Comparison of ENCODE assay signal across 1 cellular context in the genomic region with DNA sequence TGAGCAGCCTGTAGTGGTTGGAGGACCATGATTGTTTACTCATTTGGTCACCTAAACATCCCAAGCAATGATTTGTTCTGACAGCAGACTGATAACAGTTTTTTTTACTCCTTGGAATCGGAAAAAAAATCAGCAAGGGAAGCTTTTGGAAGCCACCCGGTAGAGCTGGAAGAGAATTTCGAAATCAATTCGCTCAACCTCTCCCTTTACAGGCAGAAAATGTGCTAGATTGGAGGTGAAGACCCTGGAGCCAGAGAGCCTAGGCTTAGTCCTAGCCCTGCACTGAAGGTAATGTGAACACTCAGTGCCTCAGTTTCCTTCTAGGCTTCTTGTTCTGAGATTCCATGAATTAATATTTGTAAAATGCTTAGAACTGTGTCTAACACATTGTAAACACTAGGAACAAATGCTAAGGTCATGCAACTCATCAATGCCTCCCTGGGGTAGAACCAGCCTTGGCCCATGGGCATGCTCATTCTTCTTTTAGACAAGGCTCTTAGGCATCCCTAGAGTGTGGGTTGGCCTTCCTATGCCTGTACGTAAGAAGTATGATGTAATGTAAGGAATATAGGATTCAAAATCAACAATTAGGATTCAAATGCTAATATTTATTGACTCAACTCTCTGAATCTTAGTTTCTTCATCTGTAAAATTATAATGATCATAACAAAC.
TF ChIP-seq lines count a peak whose summit lies in the region.

No MANE protein-coding gene starts in this region.

TF ChIP-seq in K562, 482 proteins besides CTCF, POLR2A, EP300 and RAD21 (continued from another document):
- TF ChIP-seq, protein P1, sequence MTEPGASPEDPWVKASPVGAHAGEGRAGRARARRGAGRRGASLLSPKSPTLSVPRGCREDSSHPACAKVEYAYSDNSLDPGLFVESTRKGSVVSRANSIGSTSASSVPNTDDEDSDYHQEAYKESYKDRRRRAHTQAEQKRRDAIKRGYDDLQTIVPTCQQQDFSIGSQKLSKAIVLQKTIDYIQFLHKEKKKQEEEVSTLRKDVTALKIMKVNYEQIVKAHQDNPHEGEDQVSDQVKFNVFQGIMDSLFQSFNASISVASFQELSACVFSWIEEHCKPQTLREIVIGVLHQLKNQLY (CRISPR knock-in tag; conservative IDR thresholded peaks at IDR 0.05): no peak
- TF ChIP-seq NFYB (IDR thresholded peaks at IDR 0.05; ENCODE audit: extremely low read depth, insufficient read length) (no peak), DDX20 (tag; IDR thresholded peaks at IDR 0.05; ENCODE audit: low read depth) (0 out of 2 replicates have a peak, but pooled peaks have one; percentile 10), HDAC3 (IDR thresholded peaks at IDR 0.05; ENCODE audit: borderline replicate concordance, partially characterized antibody) (no peak), KHSRP (IDR thresholded peaks at IDR 0.05) (no peak), CREBBP (IDR thresholded peaks at IDR 0.05; ENCODE audit: low read depth, low read length) (no peak), ZNF232 (CRISPR knock-in tag; IDR thresholded peaks at IDR 0.05) (no peak), CEBPB (tag; IDR thresholded peaks at IDR 0.05) (peak; percentile 48), POLR2G (IDR thresholded peaks at IDR 0.05; ENCODE audit: low read depth, low read length) (no peak)
- TF ChIP-seq, protein P2, sequence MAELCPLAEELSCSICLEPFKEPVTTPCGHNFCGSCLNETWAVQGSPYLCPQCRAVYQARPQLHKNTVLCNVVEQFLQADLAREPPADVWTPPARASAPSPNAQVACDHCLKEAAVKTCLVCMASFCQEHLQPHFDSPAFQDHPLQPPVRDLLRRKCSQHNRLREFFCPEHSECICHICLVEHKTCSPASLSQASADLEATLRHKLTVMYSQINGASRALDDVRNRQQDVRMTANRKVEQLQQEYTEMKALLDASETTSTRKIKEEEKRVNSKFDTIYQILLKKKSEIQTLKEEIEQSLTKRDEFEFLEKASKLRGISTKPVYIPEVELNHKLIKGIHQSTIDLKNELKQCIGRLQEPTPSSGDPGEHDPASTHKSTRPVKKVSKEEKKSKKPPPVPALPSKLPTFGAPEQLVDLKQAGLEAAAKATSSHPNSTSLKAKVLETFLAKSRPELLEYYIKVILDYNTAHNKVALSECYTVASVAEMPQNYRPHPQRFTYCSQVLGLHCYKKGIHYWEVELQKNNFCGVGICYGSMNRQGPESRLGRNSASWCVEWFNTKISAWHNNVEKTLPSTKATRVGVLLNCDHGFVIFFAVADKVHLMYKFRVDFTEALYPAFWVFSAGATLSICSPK (IDR thresholded peaks at IDR 0.05; ENCODE audit: borderline replicate concordance): no peak
- TF ChIP-seq, protein P3, sequence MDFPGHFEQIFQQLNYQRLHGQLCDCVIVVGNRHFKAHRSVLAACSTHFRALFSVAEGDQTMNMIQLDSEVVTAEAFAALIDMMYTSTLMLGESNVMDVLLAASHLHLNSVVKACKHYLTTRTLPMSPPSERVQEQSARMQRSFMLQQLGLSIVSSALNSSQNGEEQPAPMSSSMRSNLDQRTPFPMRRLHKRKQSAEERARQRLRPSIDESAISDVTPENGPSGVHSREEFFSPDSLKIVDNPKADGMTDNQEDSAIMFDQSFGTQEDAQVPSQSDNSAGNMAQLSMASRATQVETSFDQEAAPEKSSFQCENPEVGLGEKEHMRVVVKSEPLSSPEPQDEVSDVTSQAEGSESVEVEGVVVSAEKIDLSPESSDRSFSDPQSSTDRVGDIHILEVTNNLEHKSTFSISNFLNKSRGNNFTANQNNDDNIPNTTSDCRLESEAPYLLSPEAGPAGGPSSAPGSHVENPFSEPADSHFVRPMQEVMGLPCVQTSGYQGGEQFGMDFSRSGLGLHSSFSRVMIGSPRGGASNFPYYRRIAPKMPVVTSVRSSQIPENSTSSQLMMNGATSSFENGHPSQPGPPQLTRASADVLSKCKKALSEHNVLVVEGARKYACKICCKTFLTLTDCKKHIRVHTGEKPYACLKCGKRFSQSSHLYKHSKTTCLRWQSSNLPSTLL (IDR thresholded peaks at IDR 0.05): no peak
- TF ChIP-seq, protein P4, sequence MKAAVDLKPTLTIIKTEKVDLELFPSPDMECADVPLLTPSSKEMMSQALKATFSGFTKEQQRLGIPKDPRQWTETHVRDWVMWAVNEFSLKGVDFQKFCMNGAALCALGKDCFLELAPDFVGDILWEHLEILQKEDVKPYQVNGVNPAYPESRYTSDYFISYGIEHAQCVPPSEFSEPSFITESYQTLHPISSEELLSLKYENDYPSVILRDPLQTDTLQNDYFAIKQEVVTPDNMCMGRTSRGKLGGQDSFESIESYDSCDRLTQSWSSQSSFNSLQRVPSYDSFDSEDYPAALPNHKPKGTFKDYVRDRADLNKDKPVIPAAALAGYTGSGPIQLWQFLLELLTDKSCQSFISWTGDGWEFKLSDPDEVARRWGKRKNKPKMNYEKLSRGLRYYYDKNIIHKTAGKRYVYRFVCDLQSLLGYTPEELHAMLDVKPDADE (conservative IDR thresholded peaks at IDR 0.05; ENCODE audit: control insufficient read depth, low read depth, low read length): no peak
- TF ChIP-seq, protein P5, sequence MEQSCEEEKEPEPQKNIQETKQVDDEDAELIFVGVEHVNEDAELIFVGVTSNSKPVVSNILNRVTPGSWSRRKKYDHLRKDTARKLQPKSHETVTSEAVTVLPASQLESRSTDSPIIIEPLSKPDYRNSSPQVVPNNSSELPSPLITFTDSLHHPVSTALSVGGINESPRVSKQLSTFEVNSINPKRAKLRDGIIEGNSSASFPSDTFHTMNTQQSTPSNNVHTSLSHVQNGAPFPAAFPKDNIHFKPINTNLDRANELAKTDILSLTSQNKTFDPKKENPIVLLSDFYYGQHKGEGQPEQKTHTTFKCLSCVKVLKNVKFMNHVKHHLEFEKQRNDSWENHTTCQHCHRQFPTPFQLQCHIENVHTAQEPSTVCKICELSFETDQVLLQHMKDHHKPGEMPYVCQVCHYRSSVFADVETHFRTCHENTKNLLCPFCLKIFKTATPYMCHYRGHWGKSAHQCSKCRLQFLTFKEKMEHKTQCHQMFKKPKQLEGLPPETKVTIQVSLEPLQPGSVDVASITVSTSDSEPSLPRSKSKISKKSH (CRISPR knock-in tag; IDR thresholded peaks at IDR 0.05): no peak
- TF ChIP-seq, protein P6, sequence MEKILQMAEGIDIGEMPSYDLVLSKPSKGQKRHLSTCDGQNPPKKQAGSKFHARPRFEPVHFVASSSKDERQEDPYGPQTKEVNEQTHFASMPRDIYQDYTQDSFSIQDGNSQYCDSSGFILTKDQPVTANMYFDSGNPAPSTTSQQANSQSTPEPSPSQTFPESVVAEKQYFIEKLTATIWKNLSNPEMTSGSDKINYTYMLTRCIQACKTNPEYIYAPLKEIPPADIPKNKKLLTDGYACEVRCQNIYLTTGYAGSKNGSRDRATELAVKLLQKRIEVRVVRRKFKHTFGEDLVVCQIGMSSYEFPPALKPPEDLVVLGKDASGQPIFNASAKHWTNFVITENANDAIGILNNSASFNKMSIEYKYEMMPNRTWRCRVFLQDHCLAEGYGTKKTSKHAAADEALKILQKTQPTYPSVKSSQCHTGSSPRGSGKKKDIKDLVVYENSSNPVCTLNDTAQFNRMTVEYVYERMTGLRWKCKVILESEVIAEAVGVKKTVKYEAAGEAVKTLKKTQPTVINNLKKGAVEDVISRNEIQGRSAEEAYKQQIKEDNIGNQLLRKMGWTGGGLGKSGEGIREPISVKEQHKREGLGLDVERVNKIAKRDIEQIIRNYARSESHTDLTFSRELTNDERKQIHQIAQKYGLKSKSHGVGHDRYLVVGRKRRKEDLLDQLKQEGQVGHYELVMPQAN (IDR thresholded peaks at IDR 0.05; ENCODE audit: borderline replicate concordance): no peak
- TF ChIP-seq, protein P7, sequence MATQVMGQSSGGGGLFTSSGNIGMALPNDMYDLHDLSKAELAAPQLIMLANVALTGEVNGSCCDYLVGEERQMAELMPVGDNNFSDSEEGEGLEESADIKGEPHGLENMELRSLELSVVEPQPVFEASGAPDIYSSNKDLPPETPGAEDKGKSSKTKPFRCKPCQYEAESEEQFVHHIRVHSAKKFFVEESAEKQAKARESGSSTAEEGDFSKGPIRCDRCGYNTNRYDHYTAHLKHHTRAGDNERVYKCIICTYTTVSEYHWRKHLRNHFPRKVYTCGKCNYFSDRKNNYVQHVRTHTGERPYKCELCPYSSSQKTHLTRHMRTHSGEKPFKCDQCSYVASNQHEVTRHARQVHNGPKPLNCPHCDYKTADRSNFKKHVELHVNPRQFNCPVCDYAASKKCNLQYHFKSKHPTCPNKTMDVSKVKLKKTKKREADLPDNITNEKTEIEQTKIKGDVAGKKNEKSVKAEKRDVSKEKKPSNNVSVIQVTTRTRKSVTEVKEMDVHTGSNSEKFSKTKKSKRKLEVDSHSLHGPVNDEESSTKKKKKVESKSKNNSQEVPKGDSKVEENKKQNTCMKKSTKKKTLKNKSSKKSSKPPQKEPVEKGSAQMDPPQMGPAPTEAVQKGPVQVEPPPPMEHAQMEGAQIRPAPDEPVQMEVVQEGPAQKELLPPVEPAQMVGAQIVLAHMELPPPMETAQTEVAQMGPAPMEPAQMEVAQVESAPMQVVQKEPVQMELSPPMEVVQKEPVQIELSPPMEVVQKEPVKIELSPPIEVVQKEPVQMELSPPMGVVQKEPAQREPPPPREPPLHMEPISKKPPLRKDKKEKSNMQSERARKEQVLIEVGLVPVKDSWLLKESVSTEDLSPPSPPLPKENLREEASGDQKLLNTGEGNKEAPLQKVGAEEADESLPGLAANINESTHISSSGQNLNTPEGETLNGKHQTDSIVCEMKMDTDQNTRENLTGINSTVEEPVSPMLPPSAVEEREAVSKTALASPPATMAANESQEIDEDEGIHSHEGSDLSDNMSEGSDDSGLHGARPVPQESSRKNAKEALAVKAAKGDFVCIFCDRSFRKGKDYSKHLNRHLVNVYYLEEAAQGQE (CRISPR knock-in tag; IDR thresholded peaks at IDR 0.05; ENCODE audit: low read depth): no peak
